ENCODE assay signal across 11 cellular contexts in the genomic region with DNA sequence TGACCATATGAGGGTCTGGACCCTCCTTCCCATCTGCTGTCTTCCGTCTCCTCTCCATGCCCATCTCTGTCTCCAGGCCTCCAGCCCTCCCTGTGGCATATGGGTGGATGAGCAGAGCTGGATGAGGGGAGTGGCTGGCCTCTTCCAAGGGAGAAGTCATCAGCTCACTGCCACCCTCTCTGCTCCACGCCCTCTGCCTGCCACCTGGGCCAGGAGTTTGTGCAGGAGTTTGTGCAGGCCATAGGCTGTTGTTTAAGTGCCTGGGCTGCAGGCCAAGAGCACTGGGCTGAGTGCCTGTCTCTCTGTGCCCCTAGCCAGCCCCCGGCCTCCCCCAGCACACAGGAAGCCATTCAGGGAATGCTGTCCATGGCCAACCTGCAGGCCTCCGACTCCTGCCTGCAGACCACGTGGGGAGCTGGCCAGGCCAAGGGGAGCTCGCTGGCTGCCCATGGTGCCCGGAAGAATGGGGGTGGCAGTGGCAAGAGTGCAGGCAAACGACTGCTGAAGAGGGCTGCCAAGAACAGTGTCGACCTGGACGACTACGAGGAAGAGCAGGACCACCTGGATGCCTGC.
DNase-seq lines count a peak whose midpoint lies in the region; ATAC-seq and TF ChIP-seq lines count a peak whose summit lies in the region.
"Had no signal": no experiment of that assay in that cellular context is flagged by ENCODE, and none has a peak within 500 bp of the region (broad histone marks: within the 10 kb centered on the region; RNA-seq: fewer than 3 reads in every experiment).

No MANE protein-coding gene starts in this region.

- H3K9ac ChIP-seq in SK-N-SH: no peak overlapping the region

- H3K4me2 ChIP-seq in SK-N-SH: no peak overlapping the region

- TF ChIP-seq EP300 in SK-N-SH (IDR thresholded peaks at IDR 0.05; ENCODE audit: borderline replicate concordance in 1 of 2, low read depth in 1 of 2, low read length in 1 of 2): no peak

- H2AFZ ChIP-seq in SK-N-SH (ENCODE audit: low read depth): no peak overlapping the region

- no peaks in the 10 kb centered on the region for H3K27me3 Mint-ChIP-seq in activated naive CD4-positive, alpha-beta T cell treated with anti-CD3 and anti-CD28 coated beads for 36 hours (ENCODE audit: low read depth)
- H3K27me3 Mint-ChIP-seq: activated naive CD8-positive, alpha-beta T cell; CD4-positive, alpha-beta T cell had no signal

- no peaks in the 10 kb centered on the region for H3K4me1 Mint-ChIP-seq in activated naive CD4-positive, alpha-beta T cell treated with anti-CD3 and anti-CD28 coated beads for 36 hours (ENCODE audit: low read depth)

- H3K27ac ChIP-seq in SK-N-SH (ENCODE audit: low read depth in 2 of 2, low read length in 1 of 2) (no peak overlapping the region), upper lobe of right lung (no peak overlapping the region)
- H3K27ac ChIP-seq: esophagus muscularis mucosa had no signal

- peaks cover 14% of the 10 kb centered on the region; the same call in 1 of the 2 replicates for H4K20me1 ChIP-seq in SK-N-SH (ENCODE audit: insufficient read depth)

- intact Hi-C loops in activated naive CD4-positive, alpha-beta T cell treated with anti-CD3 and anti-CD28 coated beads for 36 hours (cut with micrococcal nuclease): no loop called here
- intact Hi-C loops in upper lobe of right lung (cut with DNase I): no loop called here

- no peak overlapping the region for H3K27ac Mint-ChIP-seq in activated naive CD4-positive, alpha-beta T cell treated with anti-CD3 and anti-CD28 coated beads, Interleukin-2, amount 50 U/mL, for 72 hours
- no peak overlapping the region for H3K27ac Mint-ChIP-seq in activated naive CD4-positive, alpha-beta T cell treated with anti-CD3 and anti-CD28 coated beads for 36 hours
- H3K27ac Mint-ChIP-seq: activated naive CD8-positive, alpha-beta T cell; CD4-positive, alpha-beta T cell had no signal

- H3F3A ChIP-seq in SK-N-SH (replicated peaks; ENCODE audit: insufficient read depth): no peaks in the 10 kb centered on the region

- no peak overlapping the region for H3K4me3 Mint-ChIP-seq in activated naive CD4-positive, alpha-beta T cell treated with anti-CD3 and anti-CD28 coated beads for 36 hours
- H3K4me3 Mint-ChIP-seq: activated naive CD8-positive, alpha-beta T cell; CD4-positive, alpha-beta T cell had no signal

- peaks cover 0 to 16% of the 10 kb centered on the region in 2 experiments for H3K36me3 ChIP-seq in SK-N-SH (replicated peaks in 1 of 2; ENCODE audit: control insufficient read depth in 1 of 2, insufficient read depth in 2 of 2, low read length in 1 of 2)
- peaks cover 42% of the 10 kb centered on the region for H3K36me3 ChIP-seq in upper lobe of right lung

- H3K36me3 Mint-ChIP-seq in activated naive CD4-positive, alpha-beta T cell treated with anti-CD3 and anti-CD28 coated beads, Interleukin-2, amount 50 U/mL, for 72 hours: peaks cover 0 to 4% of the 10 kb centered on the region in 2 donors
- H3K36me3 Mint-ChIP-seq in activated naive CD4-positive, alpha-beta T cell treated with anti-CD3 and anti-CD28 coated beads for 36 hours (ENCODE audit: low read depth): peaks cover 12% of the 10 kb centered on the region
- H3K36me3 Mint-ChIP-seq: activated naive CD8-positive, alpha-beta T cell had no signal

- CTCF ChIA-PET in activated naive CD4-positive, alpha-beta T cell treated with anti-CD3 and anti-CD28 coated beads for 36 hours (lab: Charles Lee): no interaction called here
- CTCF ChIA-PET in SK-N-SH (lab: Yijun Ruan, JAX): interaction anchor here (2.4 kb wide), 1 partner anchor 9 kb away, joined by 10 read pairs; no protein-coding TSS in a partner anchor

- POLR2A ChIA-PET in SK-N-SH (lab: Yijun Ruan, JAX): no interaction called here

- H3K9me3 Mint-ChIP-seq in activated naive CD4-positive, alpha-beta T cell treated with anti-CD3 and anti-CD28 coated beads, Interleukin-2, amount 50 U/mL, for 72 hours: no peaks in the 10 kb centered on the region
- no peaks in the 10 kb centered on the region for H3K9me3 Mint-ChIP-seq in activated naive CD4-positive, alpha-beta T cell treated with anti-CD3 and anti-CD28 coated beads for 36 hours
- H3K9me3 Mint-ChIP-seq: CD4-positive, alpha-beta T cell had no signal

- no peaks in the 10 kb centered on the region for H3K27me3 ChIP-seq in SK-N-SH (ENCODE audit: insufficient read depth)
- no peaks in the 10 kb centered on the region for H3K27me3 ChIP-seq in upper lobe of right lung
- H3K27me3 ChIP-seq: esophagus muscularis mucosa had no signal

- H3K4me3 ChIP-seq in SK-N-SH (ENCODE audit: low read depth in 2 of 2, low read length in 1 of 2): no peak overlapping the region
- H3K4me3 ChIP-seq in upper lobe of right lung: no peak overlapping the region
- H3K4me3 ChIP-seq: esophagus muscularis mucosa had no signal

- DNase-seq in activated naive CD4-positive, alpha-beta T cell treated with anti-CD3 and anti-CD28 coated beads, Interleukin-2, amount 50 U/mL, for 72 hours (ENCODE audit: low spot score in 2 of 2): peak in 1 of 2 donors; percentile 30
- no peak for DNase-seq in activated naive CD4-positive, alpha-beta T cell treated with anti-CD3 and anti-CD28 coated beads for 36 hours
- DNase-seq in SK-N-SH (peak; percentile 35), hepatic stellate cell (ENCODE audit: low spot score) (peak; percentile 78), upper lobe of right lung (peak; percentile 59), CD1c-positive myeloid dendritic cell (ENCODE audit: extremely low spot score) (no peak), SKM-1 (lab: John Stamatoyannopoulos, UW; ENCODE audit: unreplicated experiment) (no peak)

- peak; percentile 12 to 33 for ATAC-seq in activated naive CD4-positive, alpha-beta T cell treated with anti-CD3 and anti-CD28 coated beads, Interleukin-2, amount 50 U/mL, for 72 hours
- ATAC-seq in upper lobe of right lung (no peak), HG03175 (IDR thresholded peaks at IDR 0.05; ENCODE audit: unreplicated experiment) (no peak)

- peaks cover 0 to 6% of the 10 kb centered on the region in 2 experiments; a peak in 1 of 4 replicates for H3K4me1 ChIP-seq in SK-N-SH (ENCODE audit: control insufficient read depth in 1 of 2, insufficient read depth in 2 of 2, low read depth in 1 of 2, low read length in 1 of 2)
- H3K4me1 ChIP-seq in upper lobe of right lung: no peaks in the 10 kb centered on the region
- H3K4me1 ChIP-seq: esophagus muscularis mucosa had no signal

- no peaks in the 10 kb centered on the region for H3K9me3 ChIP-seq in SK-N-SH
- H3K9me3 ChIP-seq in upper lobe of right lung: no peaks in the 10 kb centered on the region
- H3K9me3 ChIP-seq: esophagus muscularis mucosa had no signal

- no peaks in the 10 kb centered on the region for H3K79me2 ChIP-seq in SK-N-SH (ENCODE audit: insufficient read depth)

- H3K9me2 ChIP-seq in SK-N-SH: no peaks in the 10 kb centered on the region

- TF ChIP-seq RAD21 in SK-N-SH (IDR thresholded peaks at IDR 0.05; ENCODE audit: low read length): no peak

- TF ChIP-seq CTCF in SK-N-SH (IDR thresholded peaks at IDR 0.05) (no peak), upper lobe of right lung (IDR thresholded peaks at IDR 0.05) (no peak)

- WGBS in SK-N-SH (ENCODE audit: low lambda C conversion rate): 85% methylated on average over 8 of the region's 11 CpGs

TF ChIP-seq in SK-N-SH, 30 proteins besides CTCF, POLR2A, EP300 and RAD21:
- no peak for TF ChIP-seq RCOR1 (IDR thresholded peaks at IDR 0.05; ENCODE audit: low read length)

Comparison
In these comparisons a context has a peak if more than half of its experiments do, and no peak if none do; other contexts are left out.
1. ATAC-seq: peak in activated naive CD4-positive, alpha-beta T cell treated with anti-CD3 and anti-CD28 coated beads, Interleukin-2, amount 50 U/mL, for 72 hours (2 of 2); none in upper lobe of right lung (single experiment) and HG03175 (single experiment).
2. DNase-seq: peak in SK-N-SH (single experiment), hepatic stellate cell (single experiment) and upper lobe of right lung (single experiment); none in activated naive CD4-positive, alpha-beta T cell treated with anti-CD3 and anti-CD28 coated beads for 36 hours (single experiment), CD1c-positive myeloid dendritic cell (single experiment) and SKM-1 (single experiment).